In the genomic region with DNA sequence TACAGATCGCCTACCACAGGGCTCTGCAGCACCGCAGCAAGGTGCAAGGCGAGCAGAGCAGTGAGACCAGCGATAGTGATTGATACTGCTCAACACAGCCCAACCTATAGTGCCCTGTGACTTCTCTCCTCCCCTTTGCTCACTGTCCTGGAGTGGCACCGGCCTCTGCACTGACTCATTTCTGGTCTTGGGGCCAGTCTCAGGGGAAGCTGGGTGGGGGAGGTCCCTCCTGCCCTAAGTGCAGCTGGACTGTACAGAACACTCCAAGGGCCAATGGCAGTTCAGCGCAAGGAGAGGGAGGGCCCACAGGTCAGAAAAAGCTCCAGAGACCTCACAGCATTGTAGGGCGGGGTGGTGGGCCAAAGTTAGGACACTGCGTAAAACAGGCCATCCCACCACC, we compare ENCODE assay signal across 19 cellular contexts. TPM values are rescaled to one million over a fixed set of nuclear protein-coding genes. Genes with fewer than 3 reads are reported as not detected.
A peak's percentile ranks its signal among the peaks of the same experiment; 100 is the strongest.
DNase-seq lines count a peak whose midpoint lies in the region; ATAC-seq and TF ChIP-seq lines count a peak whose summit lies in the region.
"Had no signal": no experiment of that assay in that cellular context is flagged by ENCODE, and none has a peak within 500 bp of the region (broad histone marks: within the 10 kb centered on the region; RNA-seq: fewer than 3 reads in every experiment).

No MANE protein-coding gene starts in this region.

- TF ChIP-seq CTCF in neural crest cell (conservative IDR thresholded peaks at IDR 0.05) (no peak), stomach (IDR thresholded peaks at IDR 0.05) (no peak), heart right ventricle (IDR thresholded peaks at IDR 0.05) (no peak)

- H3K36me3 Mint-ChIP-seq in neural crest cell (ENCODE audit: low read depth): peaks cover 4% of the 10 kb centered on the region

- H3K4me1 Mint-ChIP-seq in neural crest cell: peaks cover 33% of the 10 kb centered on the region

- peak overlapping the region; percentile 68 for H3K4me3 Mint-ChIP-seq in neural crest cell
- H3K4me3 Mint-ChIP-seq: activated naive CD4-positive, alpha-beta T cell treated with anti-CD3 and anti-CD28 coated beads for 36 hours; T-helper 2 cell treated with Interferon-gamma antibody and Interleukin-4, amounts not matched to agents 5 μg/mL and 100 μg/mL, for 36 hours had no signal

- no peaks in the 10 kb centered on the region for H3K27me3 ChIP-seq in stomach
- H3K27me3 ChIP-seq in heart right ventricle: no peaks in the 10 kb centered on the region
- H3K27me3 ChIP-seq: vagina had no signal

- H3K27me3 Mint-ChIP-seq in neural crest cell (ENCODE audit: low read depth): peaks cover 4% of the 10 kb centered on the region
- H3K27me3 Mint-ChIP-seq: CD4-positive, CD25-positive, alpha-beta regulatory T cell; naive B cell had no signal

- TF ChIP-seq POLR2A in stomach (IDR thresholded peaks at IDR 0.05): no peak

- peak; percentile 54 for DNase-seq in EL
- DNase-seq in HT1080 (ENCODE audit: low read depth): peak; percentile 51
- peak; percentile 19 for DNase-seq in astrocyte of the hippocampus (ENCODE audit: low read depth, low spot score)
- DNase-seq in neural crest cell (ENCODE audit: low read depth, low spot score): no peak
- no peak for DNase-seq in NCI-H1105 (lab: John Stamatoyannopoulos, UW)
- DNase-seq in NCI-H1694 treated with DMSO at 0.1 percent for 48 hours (lab: John Stamatoyannopoulos, UW): no peak
- DNase-seq in stomach: no peak
- no peak for DNase-seq in heart right ventricle
- DNase-seq: activated naive CD4-positive, alpha-beta T cell treated with anti-CD3 and anti-CD28 coated beads for 36 hours; CD4-positive, CD25-positive, alpha-beta regulatory T cell; erythroblast; naive B cell; NCI-H1930; NCI-H748 treated with DMSO at 0.1 percent for 48 hours; right cardiac atrium; stimulated activated CD4-positive, alpha-beta T cell treated with anti-CD3 and anti-CD28 coated beads, Interleukin-4, amount 100 ng/mL, for 1 hour had no signal

- H3K27ac Mint-ChIP-seq in neural crest cell (ENCODE audit: unreplicated experiment): no peak overlapping the region
- H3K27ac Mint-ChIP-seq: CD4-positive, CD25-positive, alpha-beta regulatory T cell; T-helper 2 cell treated with Interferon-gamma antibody and Interleukin-4, amounts not matched to agents 5 μg/mL and 100 μg/mL, for 36 hours had no signal

- H3K36me3 ChIP-seq in stomach (peaks cover 59 to 73% (median 72%) of the 10 kb centered on the region in 4 donors), heart right ventricle (peaks cover 9 to 79% (median 65%) of the 10 kb centered on the region in 9 donors)

- H3K27ac ChIP-seq in stomach: no peak overlapping the region
- no peak overlapping the region for H3K27ac ChIP-seq in heart right ventricle
- H3K27ac ChIP-seq: vagina had no signal

- no peak for TF ChIP-seq EP300 in stomach (IDR thresholded peaks at IDR 0.05)

- peaks cover 18 to 36% (median 26%) of the 10 kb centered on the region in 4 donors for H3K4me1 ChIP-seq in stomach
- H3K4me1 ChIP-seq in heart right ventricle: peaks cover 0 to 28% (median 24%) of the 10 kb centered on the region in 9 donors

- H3K9me3 Mint-ChIP-seq in neural crest cell: no peaks in the 10 kb centered on the region
- H3K9me3 Mint-ChIP-seq: activated naive CD4-positive, alpha-beta T cell treated with anti-CD3 and anti-CD28 coated beads for 36 hours; CD4-positive, CD25-positive, alpha-beta regulatory T cell; naive B cell; T-helper 2 cell treated with Interferon-gamma antibody and Interleukin-4, amounts not matched to agents 5 μg/mL and 100 μg/mL, for 36 hours had no signal

- ATAC-seq in heart right ventricle: no peak
- ATAC-seq: right cardiac atrium had no signal

- 91 to 97% (median 94%) methylated on average over 7 to 8 of the region's 8 CpGs for WGBS in stomach, 5 donors
- 89 to 93% methylated on average over 8 of the region's 8 CpGs for WGBS in heart right ventricle, 2 donors

- intact Hi-C loops in stomach (cut with DNase I; ENCODE audit: low total_unique reads): no loop called here
- intact Hi-C loops in heart right ventricle (cut with DNase I): loop anchor here in 1 of 10 donors (10.0 kb wide), 1 partner anchor 242 kb away; no protein-coding TSS in a partner anchor

- H3K9me3 ChIP-seq in stomach: no peaks in the 10 kb centered on the region
- H3K9me3 ChIP-seq in heart right ventricle: no peaks in the 10 kb centered on the region
- H3K9me3 ChIP-seq: vagina had no signal

- H3K4me3 ChIP-seq in stomach (no peak overlapping the region), heart right ventricle (no peak overlapping the region)
- H3K4me3 ChIP-seq: vagina had no signal

RNA-seq across cellular contexts. Expression of a gene that starts 2.5 kb away (rescaled TPM):
- total RNA-seq in HT1080 (2014; rRNA removed; shearing (Covaris generic)): 27.8 and 30.9 TPM in 2 replicates
- 19.8 and 21.1 TPM in 2 replicates for polyA plus RNA-seq in HT1080 (2015; cell fraction: cytosol; rRNA removed)
- polyA plus RNA-seq in HT1080 (2015; cell fraction: nucleus; rRNA removed): 17.1 and 25.1 TPM in 2 replicates
- 38.6 and 39.8 TPM in 2 replicates for total RNA-seq in neural crest cell
- total RNA-seq in stomach: 10 to 100 TPM in 4 of 5 donors, 1 to 10 TPM in 1; 7.6 to 54.5 (median 22.0) TPM
- 10 to 100 TPM; 12.4 to 20.0 (median 15.1) TPM for polyA plus RNA-seq in stomach
- total RNA-seq in heart right ventricle: 10 to 100 TPM in 3 of 10 donors, 1 to 10 TPM in 7; 5.2 to 10.8 (median 8.0) TPM
- polyA plus RNA-seq in heart right ventricle: 10 to 100 TPM; 11.3 to 15.1 TPM

RNA-seq across cellular contexts. Expression of a gene that starts 15.7 kb away (rescaled TPM):
- total RNA-seq in HT1080 (2014; rRNA removed; shearing (Covaris generic)): 19.9 and 22.9 TPM in 2 replicates
- 10.7 and 10.9 TPM in 2 replicates for polyA plus RNA-seq in HT1080 (2015; cell fraction: cytosol; rRNA removed)
- 22.2 and 29.1 TPM in 2 replicates for polyA plus RNA-seq in HT1080 (2015; cell fraction: nucleus; rRNA removed)
- 36.9 and 39.2 TPM in 2 replicates for total RNA-seq in neural crest cell
- 10 to 100 TPM in 4 of 5 donors, 1 to 10 TPM in 1; 7.5 to 53.6 (median 15.1) TPM for total RNA-seq in stomach
- 1 to 10 TPM; 4.1 to 5.6 (median 4.6) TPM for polyA plus RNA-seq in stomach
- total RNA-seq in heart right ventricle: 10 to 100 TPM in 4 of 10 donors, 1 to 10 TPM in 6; 7.3 to 15.1 (median 9.1) TPM
- 1 to 10 TPM; 7.3 to 8.5 TPM for polyA plus RNA-seq in heart right ventricle

RNA-seq across cellular contexts. Expression of a gene that starts 22.5 kb away (rescaled TPM):
- 36.9 and 44.1 TPM in 2 replicates for total RNA-seq in HT1080 (2014; rRNA removed; shearing (Covaris generic))
- 24.3 and 27.4 TPM in 2 replicates for polyA plus RNA-seq in HT1080 (2015; cell fraction: cytosol; rRNA removed)
- polyA plus RNA-seq in HT1080 (2015; cell fraction: nucleus; rRNA removed): 15.5 and 15.8 TPM in 2 replicates
- 19.5 and 22.5 TPM in 2 replicates for total RNA-seq in neural crest cell
- 10 to 100 TPM; 14.3 to 61.1 (median 27.4) TPM for total RNA-seq in stomach
- 10 to 100 TPM; 22.9 to 37.2 (median 23.2) TPM for polyA plus RNA-seq in stomach
- 10 to 100 TPM in 4 of 10 donors, 1 to 10 TPM in 6; 6.2 to 19.5 (median 8.3) TPM for total RNA-seq in heart right ventricle
- 10 to 100 TPM; 18.3 to 27.1 TPM for polyA plus RNA-seq in heart right ventricle

RNA-seq across cellular contexts. Expression of a gene that starts 43.6 kb away (rescaled TPM):
- total RNA-seq in HT1080 (2014; rRNA removed; shearing (Covaris generic)): not detected in 2 replicates
- not detected in 2 replicates for polyA plus RNA-seq in HT1080 (2015; cell fraction: cytosol; rRNA removed)
- 0.12 TPM in 1 of 2 replicates, not detected in the other for polyA plus RNA-seq in HT1080 (2015; cell fraction: nucleus; rRNA removed)
- total RNA-seq in neural crest cell: 0.48 and 1.3 TPM in 2 replicates
- total RNA-seq in stomach: not detected
- under 1 TPM in 2 of 3 donors, not detected in 1; 0.10 to 0.19 TPM for polyA plus RNA-seq in stomach
- total RNA-seq in heart right ventricle: under 1 TPM in 1 of 10 donors, not detected in 9; 0.46 TPM
- polyA plus RNA-seq in heart right ventricle: not detected
- total RNA-seq: activated naive CD4-positive, alpha-beta T cell treated with anti-CD3 and anti-CD28 coated beads for 36 hours; CD4-positive, CD25-positive, alpha-beta regulatory T cell; liver; vagina had no signal
- polyA plus RNA-seq: CD4-positive, CD25-positive, alpha-beta regulatory T cell; liver had no signal

RNA-seq across cellular contexts. Expression of a gene that starts 45.0 kb away (rescaled TPM):
- 91.5 and 104 TPM in 2 replicates for total RNA-seq in HT1080 (2014; rRNA removed; shearing (Covaris generic))
- 87.4 and 97.1 TPM in 2 replicates for polyA plus RNA-seq in HT1080 (2015; cell fraction: cytosol; rRNA removed)
- 54.0 and 62.6 TPM in 2 replicates for polyA plus RNA-seq in HT1080 (2015; cell fraction: nucleus; rRNA removed)
- 70.0 and 73.2 TPM in 2 replicates for total RNA-seq in neural crest cell
- 10 to 100 TPM; 29.2 to 62.6 (median 31.2) TPM for total RNA-seq in stomach
- 10 to 100 TPM; 36.4 to 62.0 (median 61.0) TPM for polyA plus RNA-seq in stomach
- total RNA-seq in heart right ventricle: 10 to 100 TPM; 38.5 to 59.6 (median 42.9) TPM
- polyA plus RNA-seq in heart right ventricle: 10 to 100 TPM; 48.7 to 51.4 TPM

Comparison
In these comparisons a context has a peak if more than half of its experiments do, and no peak if none do; other contexts are left out.
1. DNase-seq: peak in EL (single experiment), HT1080 (single experiment) and astrocyte of the hippocampus (single experiment); none in neural crest cell (single experiment), NCI-H1105 (single experiment), NCI-H1694 treated with DMSO at 0.1 percent for 48 hours (single experiment), stomach (single experiment) and heart right ventricle (0 of 2).